Comparison of ENCODE assay signal across 1 cellular context in genomic region chr5:38641003-38641402, GRCh38.
TF ChIP-seq lines count a peak whose summit lies in the region.

No MANE protein-coding gene starts in this region.

TF ChIP-seq in H1, 55 proteins besides CTCF, POLR2A, EP300 and RAD21 (continued from another document):
- TF ChIP-seq CHD7 (IDR thresholded peaks at IDR 0.05; ENCODE audit: insufficient replicate concordance, low read length) (no peak), TBP (IDR thresholded peaks at IDR 0.05; ENCODE audit: low read depth, low read length) (no peak), KDM5A (IDR thresholded peaks at IDR 0.05; ENCODE audit: low read length) (no peak), RNF2 (IDR thresholded peaks at IDR 0.05; ENCODE audit: borderline replicate concordance, low read depth, low read length, missing control alignments, poor library complexity, severe bottlenecking) (no peak), ATF2 (IDR thresholded peaks at IDR 0.05; ENCODE audit: low read length) (no peak), JUN (IDR thresholded peaks at IDR 0.05; ENCODE audit: low read depth, low read length) (no peak)
